8 cellular contexts compared by ENCODE assay signal in the genomic region with DNA sequence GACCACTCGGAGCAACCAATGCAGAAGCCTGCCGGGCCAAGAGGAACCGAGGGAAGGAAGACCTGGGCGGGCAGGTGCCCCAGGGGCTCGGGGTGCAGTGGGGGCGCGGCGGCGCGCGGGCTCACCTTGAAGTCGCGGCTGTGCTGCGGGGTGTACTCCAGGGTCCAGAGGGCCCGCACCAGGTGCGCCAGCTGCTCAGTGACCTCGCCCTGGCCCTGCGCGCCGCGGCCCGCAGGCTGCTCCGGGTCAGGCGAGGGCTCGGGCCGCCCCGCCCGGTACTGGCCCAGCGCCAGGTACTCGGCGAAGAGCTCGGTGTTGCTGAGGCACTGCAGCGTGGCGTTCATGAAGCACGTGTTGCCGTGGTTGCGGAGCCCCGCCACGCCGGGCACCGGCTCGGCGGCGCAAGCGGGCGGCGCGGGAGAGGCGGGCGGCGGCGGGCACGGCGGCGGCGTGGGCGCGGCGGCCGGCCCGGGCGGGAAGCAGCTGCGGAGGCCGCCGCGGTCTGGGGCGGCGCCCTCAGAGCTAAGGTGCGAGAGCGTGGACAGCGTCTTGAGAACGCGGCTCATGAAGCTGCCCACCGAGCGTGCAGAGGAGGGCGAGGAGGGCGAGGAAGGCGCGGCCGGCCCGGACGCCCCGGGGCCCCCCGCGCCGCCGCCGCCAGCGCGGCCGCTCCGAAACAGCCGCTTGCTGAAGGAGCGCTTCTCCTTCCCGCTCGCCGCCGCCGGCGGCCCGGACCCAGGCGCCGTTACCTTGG. TPM values are rescaled to one million over a fixed set of nuclear protein-coding genes. Genes with fewer than 3 reads are reported as not detected.
DNase-seq lines count a peak whose midpoint lies in the region; ATAC-seq and TF ChIP-seq lines count a peak whose summit lies in the region.

No MANE protein-coding gene starts in this region.

- H3K4me1 ChIP-seq in left ventricle myocardium inferior (peaks cover 49% of the 10 kb centered on the region), psoas muscle (peaks cover 40% of the 10 kb centered on the region), vagina (peaks cover 58% of the 10 kb centered on the region)

- TF ChIP-seq CTCF in CD14-positive monocyte (IDR thresholded peaks at IDR 0.05) (no peak), left ventricle myocardium inferior (IDR thresholded peaks at IDR 0.05; ENCODE audit: borderline replicate concordance) (no peak), psoas muscle (IDR thresholded peaks at IDR 0.05) (no peak), vagina (IDR thresholded peaks at IDR 0.05) (no peak)

- H3K27ac Mint-ChIP-seq in CD14-positive monocyte = peak overlapping the region in 1 of 7 donors; percentile 67
- H3K27ac Mint-ChIP-seq in activated naive CD8-positive, alpha-beta T cell treated with anti-CD3 and anti-CD28 coated beads, Interleukin-2, amount 50 U/mL, for 24 hours = peak overlapping the region; percentile 83

- no peaks in the 10 kb centered on the region for H3K9me3 Mint-ChIP-seq in CD14-positive monocyte
- no peaks in the 10 kb centered on the region for H3K9me3 Mint-ChIP-seq in activated naive CD8-positive, alpha-beta T cell treated with anti-CD3 and anti-CD28 coated beads, Interleukin-2, amount 50 U/mL, for 24 hours

- peak overlapping the region; percentile 78 for H3K4me3 ChIP-seq in left ventricle myocardium inferior
- peak overlapping the region; percentile 84 for H3K4me3 ChIP-seq in psoas muscle
- peak overlapping the region; percentile 69 to 85 for H3K4me3 ChIP-seq in vagina

- peak; percentile 49 for DNase-seq in CD14-positive monocyte (ENCODE audit: low spot score)
- peak; percentile 44 for DNase-seq in activated naive CD8-positive, alpha-beta T cell treated with anti-CD3 and anti-CD28 coated beads, Interleukin-2, amount 50 U/mL, for 24 hours
- peak; percentile 83 for DNase-seq in left ventricle myocardium inferior
- peak; percentile 84 to 93 for DNase-seq in psoas muscle
- no peak for DNase-seq in vagina (ENCODE audit: extremely low spot score in 2 of 2)

- no peak for TF ChIP-seq POLR2A in vagina (IDR thresholded peaks at IDR 0.05)

- H3K27me3 ChIP-seq in left ventricle myocardium inferior (ENCODE audit: low read depth) = no peaks in the 10 kb centered on the region
- no peaks in the 10 kb centered on the region for H3K27me3 ChIP-seq in psoas muscle (ENCODE audit: insufficient read depth in 3 of 3, low read length in 2 of 3)
- H3K27me3 ChIP-seq in vagina = no peaks in the 10 kb centered on the region

- peaks cover 4 to 21% (median 15%) of the 10 kb centered on the region in 3 donors for H3K27me3 Mint-ChIP-seq in CD14-positive monocyte (ENCODE audit: low read depth in 3 of 3)
- H3K27me3 Mint-ChIP-seq in activated naive CD8-positive, alpha-beta T cell treated with anti-CD3 and anti-CD28 coated beads, Interleukin-2, amount 50 U/mL, for 24 hours = peaks cover 5% of the 10 kb centered on the region

- H3K36me3 ChIP-seq in left ventricle myocardium inferior = no peaks in the 10 kb centered on the region
- no peaks in the 10 kb centered on the region for H3K36me3 ChIP-seq in psoas muscle (ENCODE audit: insufficient read depth in 1 of 2, low read depth in 1 of 2)
- H3K36me3 ChIP-seq in vagina = no peaks in the 10 kb centered on the region

- H3K27ac ChIP-seq in left ventricle myocardium inferior (replicated peaks) = peak overlapping the region; percentile 97
- H3K27ac ChIP-seq in psoas muscle = peak overlapping the region; percentile 85
- H3K27ac ChIP-seq in vagina = peak overlapping the region; percentile 90

- ATAC-seq in GM19452 (IDR thresholded peaks at IDR 0.05; ENCODE audit: unreplicated experiment) (peak; percentile 38), HG03520 (IDR thresholded peaks at IDR 0.05; ENCODE audit: unreplicated experiment) (peak; percentile 39), SK-N-SH treated with all-trans-retinoic acid at 6 μM for 48 hours (peak; percentile 9), psoas muscle (peak; percentile 71 to 85 (median 78))
- peak; percentile 42 for ATAC-seq in activated naive CD8-positive, alpha-beta T cell treated with anti-CD3 and anti-CD28 coated beads, Interleukin-2, amount 50 U/mL, for 24 hours

- 0 to 1% (median 0%) methylated on average over 44 to 103 of the region's 103 CpGs for WGBS in psoas muscle, 3 donors

- no peaks in the 10 kb centered on the region for H3K36me3 Mint-ChIP-seq in CD14-positive monocyte
- peaks cover 4% of the 10 kb centered on the region for H3K36me3 Mint-ChIP-seq in activated naive CD8-positive, alpha-beta T cell treated with anti-CD3 and anti-CD28 coated beads, Interleukin-2, amount 50 U/mL, for 24 hours (ENCODE audit: low read depth)

- peaks cover 25% of the 10 kb centered on the region for H3K4me1 Mint-ChIP-seq in CD14-positive monocyte
- H3K4me1 Mint-ChIP-seq in activated naive CD8-positive, alpha-beta T cell treated with anti-CD3 and anti-CD28 coated beads, Interleukin-2, amount 50 U/mL, for 24 hours = peaks cover 31% of the 10 kb centered on the region

- intact Hi-C loops in CD14-positive monocyte (cut with micrococcal nuclease) = no loop called here
- intact Hi-C loops in left ventricle myocardium inferior (cut with micrococcal nuclease) = loop anchor here (10.0 kb wide), 1 partner anchor 74 kb away; no protein-coding TSS in a partner anchor
- intact Hi-C loops in psoas muscle (cut with DNase I) = loop anchor here in 1 of 2 donors (5.0 kb wide), 1 partner anchor 66 kb away; no protein-coding TSS in a partner anchor
- intact Hi-C loops in vagina (cut with DNase I) = no loop called here

- H3K4me3 Mint-ChIP-seq in CD14-positive monocyte = peak overlapping the region; percentile 86 to 96
- H3K4me3 Mint-ChIP-seq in activated naive CD8-positive, alpha-beta T cell treated with anti-CD3 and anti-CD28 coated beads, Interleukin-2, amount 50 U/mL, for 24 hours = peak overlapping the region; percentile 89

- H3K9me3 ChIP-seq in left ventricle myocardium inferior (replicated peaks) (no peaks in the 10 kb centered on the region), psoas muscle (no peaks in the 10 kb centered on the region), vagina (no peaks in the 10 kb centered on the region)

TF ChIP-seq in SK-N-SH treated with all-trans-retinoic acid at 6 μM for 48 hours, 23 proteins besides CTCF, POLR2A, EP300 and RAD21 (continues in another document):
- TF ChIP-seq ESRRG (CRISPR knock-in tag; IDR thresholded peaks at IDR 0.05) = no peak
- TF ChIP-seq, protein P1, sequence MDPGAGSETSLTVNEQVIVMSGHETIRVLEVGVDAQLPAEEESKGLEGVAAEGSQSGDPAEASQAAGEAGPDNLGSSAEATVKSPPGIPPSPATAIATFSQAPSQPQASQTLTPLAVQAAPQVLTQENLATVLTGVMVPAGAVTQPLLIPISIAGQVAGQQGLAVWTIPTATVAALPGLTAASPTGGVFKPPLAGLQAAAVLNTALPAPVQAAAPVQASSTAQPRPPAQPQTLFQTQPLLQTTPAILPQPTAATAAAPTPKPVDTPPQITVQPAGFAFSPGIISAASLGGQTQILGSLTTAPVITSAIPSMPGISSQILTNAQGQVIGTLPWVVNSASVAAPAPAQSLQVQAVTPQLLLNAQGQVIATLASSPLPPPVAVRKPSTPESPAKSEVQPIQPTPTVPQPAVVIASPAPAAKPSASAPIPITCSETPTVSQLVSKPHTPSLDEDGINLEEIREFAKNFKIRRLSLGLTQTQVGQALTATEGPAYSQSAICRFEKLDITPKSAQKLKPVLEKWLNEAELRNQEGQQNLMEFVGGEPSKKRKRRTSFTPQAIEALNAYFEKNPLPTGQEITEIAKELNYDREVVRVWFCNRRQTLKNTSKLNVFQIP (CRISPR knock-in tag; IDR thresholded peaks at IDR 0.05; ENCODE audit: borderline replicate concordance, low read depth) = no peak
- no peak for TF ChIP-seq BACH2 (CRISPR knock-in tag; IDR thresholded peaks at IDR 0.05; ENCODE audit: borderline replicate concordance)
- no peak for TF ChIP-seq SNAI2 (CRISPR knock-in tag; IDR thresholded peaks at IDR 0.05)
- TF ChIP-seq, protein P2, sequence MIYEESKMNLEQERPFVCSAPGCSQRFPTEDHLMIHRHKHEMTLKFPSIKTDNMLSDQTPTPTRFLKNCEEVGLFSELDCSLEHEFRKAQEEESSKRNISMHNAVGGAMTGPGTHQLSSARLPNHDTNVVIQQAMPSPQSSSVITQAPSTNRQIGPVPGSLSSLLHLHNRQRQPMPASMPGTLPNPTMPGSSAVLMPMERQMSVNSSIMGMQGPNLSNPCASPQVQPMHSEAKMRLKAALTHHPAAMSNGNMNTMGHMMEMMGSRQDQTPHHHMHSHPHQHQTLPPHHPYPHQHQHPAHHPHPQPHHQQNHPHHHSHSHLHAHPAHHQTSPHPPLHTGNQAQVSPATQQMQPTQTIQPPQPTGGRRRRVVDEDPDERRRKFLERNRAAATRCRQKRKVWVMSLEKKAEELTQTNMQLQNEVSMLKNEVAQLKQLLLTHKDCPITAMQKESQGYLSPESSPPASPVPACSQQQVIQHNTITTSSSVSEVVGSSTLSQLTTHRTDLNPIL (CRISPR knock-in tag; IDR thresholded peaks at IDR 0.05; ENCODE audit: low read depth) = no peak
- TF ChIP-seq ZNF70 (CRISPR knock-in tag; IDR thresholded peaks at IDR 0.05) = no peak
- no peak for TF ChIP-seq ZC3H10 (CRISPR knock-in tag; IDR thresholded peaks at IDR 0.05)
- no peak for TF ChIP-seq GLIS3 (CRISPR knock-in tag; IDR thresholded peaks at IDR 0.05)
- no peak for TF ChIP-seq TOX (CRISPR knock-in tag; IDR thresholded peaks at IDR 0.05; ENCODE audit: borderline replicate concordance)

RNA-seq across cellular contexts. Expression of a gene that starts 0.6 kb away (rescaled TPM):
- under 1 TPM; 0.15 to 0.36 TPM for polyA plus RNA-seq in CD14-positive monocyte
- 28.2 TPM for total RNA-seq in left ventricle myocardium inferior
- total RNA-seq in psoas muscle = 10 to 100 TPM in 3 of 4 donors, 1 to 10 TPM in 1; 9.5 to 19.6 (median 16.2) TPM
- 10 to 100 TPM in 2 of 3 donors, 1 to 10 TPM in 1; 7.7 to 21.5 (median 16.4) TPM for polyA plus RNA-seq in psoas muscle
- 32.2 TPM for total RNA-seq in vagina

RNA-seq across cellular contexts. Expression of a gene that starts 33.9 kb away (rescaled TPM):
- not detected for polyA plus RNA-seq in CD14-positive monocyte
- not detected for total RNA-seq in left ventricle myocardium inferior
- total RNA-seq in psoas muscle = not detected
- polyA plus RNA-seq in psoas muscle = under 1 TPM in 2 of 3 donors, not detected in 1; 0.01 to 0.08 TPM
- 26.5 TPM for total RNA-seq in vagina

Comparison
In these comparisons a context has a peak if more than half of its experiments do, and no peak if none do; other contexts are left out.
1. DNase-seq: peak in CD14-positive monocyte (single experiment), activated naive CD8-positive, alpha-beta T cell treated with anti-CD3 and anti-CD28 coated beads, Interleukin-2, amount 50 U/mL, for 24 hours (single experiment), left ventricle myocardium inferior (single experiment) and psoas muscle (2 of 2); none in vagina (0 of 2).
2. ATAC-seq: peak in every context shown above with its lines; median percentile 78 in psoas muscle; 42 in activated naive CD8-positive, alpha-beta T cell treated with anti-CD3 and anti-CD28 coated beads, Interleukin-2, amount 50 U/mL, for 24 hours; 39 in HG03520; 38 in GM19452; 9 in SK-N-SH treated with all-trans-retinoic acid at 6 μM for 48 hours.
3. RNA of a gene that starts 33.9 kb away (total RNA-seq): 26.5 TPM in vagina (single experiment); not detected in left ventricle myocardium inferior (single experiment) and not detected in psoas muscle; every median in the first group is over 10 times any median in the second.
4. Peak in every context shown above with its lines, with median percentiles within 50 percentile points of each other: H3K27ac ChIP-seq and H3K4me3 ChIP-seq.